ENCODE assay signal across 16 cellular contexts in the genomic region with DNA sequence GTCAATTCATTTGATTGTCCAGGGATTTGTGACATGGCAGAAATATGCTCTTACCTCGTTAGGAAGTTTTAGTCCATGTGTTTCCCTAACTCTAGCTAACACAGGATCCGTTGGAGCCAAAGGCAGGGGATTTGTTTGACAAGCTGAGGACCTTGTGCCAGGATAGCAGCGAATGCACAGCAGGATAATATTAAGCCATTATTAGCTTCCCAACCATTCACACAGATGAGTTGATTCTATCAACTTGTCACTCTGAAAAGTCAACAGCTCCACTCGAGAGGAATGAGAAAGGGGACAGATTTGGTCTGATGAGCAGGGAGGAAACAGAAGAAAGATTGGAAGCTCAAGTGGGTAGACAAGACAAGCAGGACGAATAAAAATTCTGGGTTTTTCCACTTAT.
DNase-seq lines count a peak whose midpoint lies in the region; ATAC-seq and TF ChIP-seq lines count a peak whose summit lies in the region.
"Had no signal": no experiment of that assay in that cellular context is flagged by ENCODE, and none has a peak within 500 bp of the region (broad histone marks: within the 10 kb centered on the region; RNA-seq: fewer than 3 reads in every experiment).

No MANE protein-coding gene starts in this region.

- H3K27me3 Mint-ChIP-seq in progenitor cell of endocrine pancreas (peaks cover 24% of the 10 kb centered on the region), GM23338 (ENCODE audit: insufficient read depth, low read depth, poor library complexity) (no peaks in the 10 kb centered on the region)

- POLR2A ChIA-PET in PC-9 (lab: Charles Lee; ENCODE audit: unreplicated experiment), result no interaction called here

- H4K20me1 ChIP-seq in PC-9 (ENCODE audit: insufficient read depth) (no peaks in the 10 kb centered on the region), GM23338 (replicated peaks; ENCODE audit: insufficient read depth) (no peaks in the 10 kb centered on the region)

- CTCF ChIA-PET in PC-9 (lab: Charles Lee), result no interaction called here

- H3K4me1 Mint-ChIP-seq in progenitor cell of endocrine pancreas (ENCODE audit: low read depth) (peaks cover 5% of the 10 kb centered on the region), GM23338 (peaks cover 4% of the 10 kb centered on the region; the same call in 2 of the 3 replicates)

- DNase-seq in NCI-H2029 (lab: John Stamatoyannopoulos, UW), result peak; percentile 35
- no peak for DNase-seq in NCI-H2029 treated with DMSO at 0.1 percent for 48 hours (lab: John Stamatoyannopoulos, UW)
- no peak for DNase-seq in PC-9
- no peak for DNase-seq in progenitor cell of endocrine pancreas (ENCODE audit: low spot score, unreplicated experiment)
- no peak for DNase-seq in GM23338 (ENCODE audit: low spot score)
- DNase-seq: CD8-positive, alpha-beta T cell; DMS79 treated with DMSO at 0.1 percent for 48 hours; MM.1S; NCI-H1092; NCI-H1694 treated with DMSO at 0.1 percent for 48 hours; NCI-H2171; NCI-H446 treated with DMSO at 0.1 percent for 48 hours; NCI-H82; SJCRH30 had no signal

- H3K9me3 Mint-ChIP-seq in progenitor cell of endocrine pancreas (ENCODE audit: low read depth) (no peaks in the 10 kb centered on the region), GM23338 (no peaks in the 10 kb centered on the region)
- H3K9me3 Mint-ChIP-seq: CD8-positive, alpha-beta T cell had no signal

- TF ChIP-seq CTCF in C4-2B (conservative IDR thresholded peaks at IDR 0.05) (no peak), PC-9 (conservative IDR thresholded peaks at IDR 0.05) (no peak), progenitor cell of endocrine pancreas (IDR thresholded peaks at IDR 0.05; ENCODE audit: unreplicated experiment) (no peak), GM23338 (conservative IDR thresholded peaks at IDR 0.05; ENCODE audit: low read depth in 2 of 2) (no peak)

- no peak overlapping the region for H2AFZ ChIP-seq in PC-9
- no peak overlapping the region for H2AFZ ChIP-seq in GM23338

- intact Hi-C loops in PC-9 (cut with micrococcal nuclease; ENCODE audit: unreplicated experiment), result no loop called here

- H3K4me3 ChIP-seq in PC-9, result no peak overlapping the region
- H3K4me3 ChIP-seq in GM23338, result no peak overlapping the region
- H3K4me3 ChIP-seq: SJCRH30 had no signal

- no TSS peak for BruUV-seq in PC-9 (replicated peaks; lab: Mats Ljungman, UMichigan)

- H3K27me3 ChIP-seq in PC-9 (ENCODE audit: insufficient read depth, low read depth) (no peaks in the 10 kb centered on the region), GM23338 (ENCODE audit: insufficient read depth) (no peaks in the 10 kb centered on the region)
- H3K27me3 ChIP-seq: SJCRH30 had no signal

- no peaks in the 10 kb centered on the region for H3K9me3 ChIP-seq in PC-9 (ENCODE audit: insufficient read depth, low read depth)
- H3K9me3 ChIP-seq: SJCRH30 had no signal

- H3K9me2 ChIP-seq in PC-9 (ENCODE audit: insufficient read depth), result no peaks in the 10 kb centered on the region
- peaks cover 3% of the 10 kb centered on the region; the same call in 1 of the 2 replicates for H3K9me2 ChIP-seq in GM23338 (ENCODE audit: insufficient read depth)

- H3K4me2 ChIP-seq in PC-9 (no peak overlapping the region), GM23338 (no peak overlapping the region)

- H3K4me1 ChIP-seq in PC-9 (replicated peaks; ENCODE audit: insufficient read depth), result peaks cover 36% of the 10 kb centered on the region
- H3K4me1 ChIP-seq in GM23338 (ENCODE audit: insufficient read depth), result no peaks in the 10 kb centered on the region
- H3K4me1 ChIP-seq: SJCRH30 had no signal

- H3K27ac Mint-ChIP-seq in progenitor cell of endocrine pancreas (peak overlapping the region; percentile 56), GM23338 (no peak overlapping the region)
- H3K27ac Mint-ChIP-seq: CD8-positive, alpha-beta T cell had no signal

- no peaks in the 10 kb centered on the region for H3K36me3 ChIP-seq in PC-9 (ENCODE audit: low read depth)
- no peaks in the 10 kb centered on the region for H3K36me3 ChIP-seq in GM23338 (ENCODE audit: insufficient read depth)
- H3K36me3 ChIP-seq: SJCRH30 had no signal

- H3K27ac ChIP-seq in C4-2B, result peak overlapping the region; percentile 16; the same call in 1 of the 2 replicates
- peak overlapping the region; percentile 56; the same call in 1 of the 2 replicates for H3K27ac ChIP-seq in PC-9
- no peak overlapping the region for H3K27ac ChIP-seq in GM23338 (ENCODE audit: low read depth)
- H3K27ac ChIP-seq: SJCRH30 had no signal

- H3K36me3 Mint-ChIP-seq in progenitor cell of endocrine pancreas (ENCODE audit: insufficient read depth) (no peaks in the 10 kb centered on the region), GM23338 (ENCODE audit: low read depth) (no peaks in the 10 kb centered on the region)
- H3K36me3 Mint-ChIP-seq: CD8-positive, alpha-beta T cell had no signal

- H3F3A ChIP-seq in PC-9 (ENCODE audit: insufficient read depth, low read depth) (0 out of 2 replicates have a peak, but pooled peaks cover 7% of the 10 kb centered on the region), GM23338 (replicated peaks; ENCODE audit: low read depth) (no peaks in the 10 kb centered on the region)

- ATAC-seq in GM23338 (no peak), HG02623 (IDR thresholded peaks at IDR 0.05; ENCODE audit: unreplicated experiment) (no peak)
- ATAC-seq: CD8-positive, alpha-beta T cell had no signal

- H3K79me2 ChIP-seq in PC-9 (ENCODE audit: low read depth), result no peaks in the 10 kb centered on the region
- H3K79me2 ChIP-seq in GM23338 (replicated peaks; ENCODE audit: insufficient read depth), result no peaks in the 10 kb centered on the region

- H3K4me3 Mint-ChIP-seq in progenitor cell of endocrine pancreas (ENCODE audit: low read depth), result no peak overlapping the region
- no peak overlapping the region for H3K4me3 Mint-ChIP-seq in GM23338
- H3K4me3 Mint-ChIP-seq: CD8-positive, alpha-beta T cell had no signal

TF ChIP-seq in GM23338, 12 proteins besides CTCF, POLR2A, EP300 and RAD21 (continues in another document):
- TF ChIP-seq ETS1 (IDR thresholded peaks at IDR 0.05) (no peak), NANOG (IDR thresholded peaks at IDR 0.05; ENCODE audit: borderline replicate concordance) (no peak), REST (IDR thresholded peaks at IDR 0.05; ENCODE audit: unreplicated experiment) (no peak), ZNF331 (CRISPR knock-in tag; IDR thresholded peaks at IDR 0.05; ENCODE audit: low read depth) (no peak)
